Comparison of ENCODE assay signal across 25 cellular contexts in the genomic region with DNA sequence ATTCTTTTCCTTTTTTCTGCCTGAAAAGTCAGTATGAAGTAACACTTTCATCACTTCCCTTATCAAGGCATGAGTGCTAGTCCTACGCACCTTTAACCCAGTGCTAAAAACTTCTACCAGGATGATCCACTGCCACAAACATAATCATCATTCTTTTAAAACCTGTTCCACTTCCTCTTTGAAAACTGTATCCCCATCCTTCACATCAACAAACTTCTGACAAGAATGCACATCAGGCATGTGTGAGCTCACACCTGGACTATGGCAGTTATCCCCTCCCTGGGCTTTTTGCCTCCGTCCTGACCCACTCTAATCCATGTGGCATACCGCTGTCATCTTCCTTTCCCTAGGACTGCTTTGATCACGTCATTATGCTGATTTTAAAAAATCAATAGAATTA.
"Had no signal": no experiment of that assay in that cellular context is flagged by ENCODE, and none has a peak within 500 bp of the region (broad histone marks: within the 10 kb centered on the region; RNA-seq: fewer than 3 reads in every experiment).

No MANE protein-coding gene starts in this region.

- H3K27me3 Mint-ChIP-seq: stimulated activated naive CD8-positive, alpha-beta T cell treated with anti-CD3 and anti-CD28 coated beads, Interleukin-15, amount 100 ng/mL, for 72 hours had no signal

- H3K4me3 Mint-ChIP-seq: natural killer cell; stimulated activated naive CD8-positive, alpha-beta T cell treated with anti-CD3 and anti-CD28 coated beads, Interleukin-15, amount 100 ng/mL, for 72 hours had no signal

- H3K36me3 ChIP-seq: colonic mucosa, esophagus muscularis mucosa, gastroesophageal sphincter, heart left ventricle, left lung, ovary, right lobe of liver, suprapubic skin, transverse colon had no signal

- H3K79me2 ChIP-seq: hepatocyte had no signal

- H3K27ac Mint-ChIP-seq: natural killer cell; stimulated activated naive CD8-positive, alpha-beta T cell treated with anti-CD3 and anti-CD28 coated beads, Interleukin-15, amount 100 ng/mL, for 72 hours had no signal

- H3K36me3 Mint-ChIP-seq: natural killer cell had no signal

- H3K4me1 Mint-ChIP-seq: natural killer cell; stimulated activated naive CD8-positive, alpha-beta T cell treated with anti-CD3 and anti-CD28 coated beads, Interleukin-15, amount 100 ng/mL, for 72 hours had no signal

- DNase-seq: colonic mucosa; dermis blood vessel endothelial cell; effector memory CD4-positive, alpha-beta T cell; foreskin keratinocyte; heart left ventricle; kidney; left cardiac atrium; left lung; mesenchymal stem cell; natural killer cell; occipital lobe; ovary; right lobe of liver; small intestine; stimulated activated CD4-positive, alpha-beta T cell treated with anti-CD3 and anti-CD28 coated beads, Interleukin-12 subunit alpha, Interleukin-12 subunit beta, amount 100 ng/mL, for 4 hours; stimulated activated CD4-positive, alpha-beta T cell treated with anti-CD3 and anti-CD28 coated beads, Interleukin-1b, Interleukin-23, amount 100 ng/mL, for 48 hours; stimulated activated CD4-positive, alpha-beta T cell treated with anti-CD3 and anti-CD28 coated beads, Interleukin-4, amount 100 ng/mL, for 1 hour; stimulated activated CD8-positive, alpha-beta memory T cell treated with anti-CD3 and anti-CD28 coated beads, Interleukin-4, amount 100 ng/mL, for 48 hours; stimulated activated naive CD4-positive, alpha-beta T cell; stimulated activated naive CD8-positive, alpha-beta T cell treated with anti-CD3 and anti-CD28 coated beads, Interleukin-15, amount 100 ng/mL, for 72 hours; transverse colon had no signal

- H3K4me3 ChIP-seq: colonic mucosa, esophagus muscularis mucosa, gastroesophageal sphincter, heart left ventricle, hepatocyte, left lung, ovary, right lobe of liver, suprapubic skin, transverse colon had no signal

- H3K9me3 Mint-ChIP-seq: stimulated activated naive CD8-positive, alpha-beta T cell treated with anti-CD3 and anti-CD28 coated beads, Interleukin-15, amount 100 ng/mL, for 72 hours had no signal

- H3K27me3 ChIP-seq: colonic mucosa, esophagus muscularis mucosa, foreskin keratinocyte, gastroesophageal sphincter, heart left ventricle, hepatocyte, left lung, ovary, right lobe of liver, suprapubic skin, transverse colon had no signal

- H3K27ac ChIP-seq: colonic mucosa, esophagus muscularis mucosa, foreskin keratinocyte, gastroesophageal sphincter, heart left ventricle, hepatocyte, left lung, ovary, right lobe of liver, suprapubic skin, transverse colon had no signal

- H3K4me2 ChIP-seq: hepatocyte had no signal

- H3K9me3 ChIP-seq: colonic mucosa, esophagus muscularis mucosa, gastroesophageal sphincter, heart left ventricle, left lung, ovary, right lobe of liver, suprapubic skin, transverse colon had no signal

- H3K4me1 ChIP-seq: colonic mucosa, esophagus muscularis mucosa, foreskin keratinocyte, gastroesophageal sphincter, left lung, right lobe of liver, suprapubic skin, transverse colon had no signal
